In the genomic region with DNA sequence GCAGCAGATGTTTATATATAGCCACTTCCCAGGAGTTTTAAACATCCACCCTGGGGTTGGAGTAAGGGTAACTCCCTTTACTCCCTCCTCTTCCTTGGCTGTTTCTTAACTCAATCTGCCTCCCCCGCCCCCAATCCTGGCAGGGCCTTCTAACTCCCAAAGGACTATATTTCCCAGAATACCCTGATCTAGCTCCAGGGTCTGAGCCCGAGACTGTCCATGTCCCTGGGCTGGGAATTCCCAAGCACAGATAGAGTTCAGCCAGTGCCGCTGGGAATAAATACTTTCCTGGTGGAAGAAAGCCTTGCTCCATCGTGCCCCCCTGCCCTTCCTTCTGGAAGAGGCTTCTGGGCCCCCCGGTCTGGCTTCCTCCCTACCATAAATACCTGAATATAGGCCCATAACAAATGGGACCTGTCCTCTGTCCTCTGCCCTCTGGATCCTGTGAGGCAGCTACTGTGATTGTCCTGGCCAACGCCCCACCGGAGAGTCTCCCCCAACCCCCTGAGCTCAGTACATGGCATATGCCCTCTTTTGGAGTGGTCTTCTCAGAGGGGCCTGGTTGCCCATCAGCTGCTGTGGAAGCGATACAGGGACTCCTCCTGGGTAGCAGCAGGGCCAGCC, we compare ENCODE assay signal across 10 cellular contexts. TPM values are rescaled to one million over a fixed set of nuclear protein-coding genes. Genes with fewer than 3 reads are reported as not detected.
A peak's percentile ranks its signal among the peaks of the same experiment; 100 is the strongest.
DNase-seq lines count a peak whose midpoint lies in the region; ATAC-seq and TF ChIP-seq lines count a peak whose summit lies in the region.
"Had no signal": no experiment of that assay in that cellular context is flagged by ENCODE, and none has a peak within 500 bp of the region (broad histone marks: within the 10 kb centered on the region; RNA-seq: fewer than 3 reads in every experiment).

No MANE protein-coding gene starts in this region.

- H3K4me1 ChIP-seq in liver (ENCODE audit: control insufficient read depth in 4 of 4, insufficient read depth in 4 of 4, low read length in 3 of 4) = peaks cover 6 to 21% (median 17%) of the 10 kb centered on the region in 4 donors

- no peaks in the 10 kb centered on the region for H3K9me3 ChIP-seq in liver (ENCODE audit: control insufficient read depth in 4 of 4, low read length in 3 of 4)

- TF ChIP-seq CTCF in choroid plexus epithelial cell (conservative IDR thresholded peaks at IDR 0.05; ENCODE audit: low read depth, low read length) (no peak), liver (IDR thresholded peaks at IDR 0.05; ENCODE audit: low read depth, low read length, missing input control) (no peak)

- H3K9ac ChIP-seq in liver (ENCODE audit: low read depth in 1 of 2, low read length in 2 of 2) = no peak overlapping the region

- H3K27me3 ChIP-seq in liver (ENCODE audit: control insufficient read depth in 4 of 4, insufficient read depth in 4 of 4, low read length in 3 of 4) = no peaks in the 10 kb centered on the region

- WGBS in liver = 71% methylated on average over 8 of the region's 8 CpGs

- H3K27ac ChIP-seq in liver (ENCODE audit: low read depth in 1 of 2, low read length in 2 of 2) (peak overlapping the region in 1 of 2 donors; percentile 41), skin epidermis (peak overlapping the region in 11 of 21 experiments; percentile 24 to 100 (median 66))

- H3K4me3 ChIP-seq in choroid plexus epithelial cell (ENCODE audit: low read depth, low read length) (no peak overlapping the region), liver (ENCODE audit: low read depth in 1 of 3, low read length in 3 of 3) (no peak overlapping the region), skin epidermis (no peak overlapping the region)

- no peak for ATAC-seq in GM19452 (IDR thresholded peaks at IDR 0.05; ENCODE audit: unreplicated experiment)
- no peak for ATAC-seq in esophagus mucosa
- ATAC-seq in GM19023 (IDR thresholded peaks at IDR 0.05; ENCODE audit: unreplicated experiment) = no peak

- TF ChIP-seq RAD21 in liver (IDR thresholded peaks at IDR 0.05) = no peak

- H3K36me3 ChIP-seq in liver (ENCODE audit: control insufficient read depth in 4 of 4, insufficient read depth in 3 of 4, low read depth in 1 of 4, low read length in 3 of 4) = no peaks in the 10 kb centered on the region

- DNase-seq in GM03348 (ENCODE audit: low spot score) (peak; percentile 76), choroid plexus epithelial cell (ENCODE audit: low read depth) (peak; percentile 51)
- DNase-seq in stimulated activated naive CD4-positive, alpha-beta T cell (lab: John Stamatoyannopoulos, UW) = no peak
- DNase-seq: CD4-positive, alpha-beta T cell; NCI-H2081 treated with DMSO at 0.1 percent for 48 hours had no signal

TF ChIP-seq in liver, 16 proteins besides CTCF, POLR2A, EP300 and RAD21:
- TF ChIP-seq FOXA2 (IDR thresholded peaks at IDR 0.05) (no peak), FOXA1 (IDR thresholded peaks at IDR 0.05) (no peak), YY1 (IDR thresholded peaks at IDR 0.05) (no peak), SP1 (IDR thresholded peaks at IDR 0.05) (peak; percentile 42), EGR1 (IDR thresholded peaks at IDR 0.05; ENCODE audit: low read depth in 2 of 2) (no peak), HNF4A (conservative IDR thresholded peaks at IDR 0.05) (no peak), NR2F2 (IDR thresholded peaks at IDR 0.05) (peak; percentile 79), JUND (IDR thresholded peaks at IDR 0.05) (no peak), RXRA (IDR thresholded peaks at IDR 0.05) (peak in 1 of 2 donors; percentile 13), GABPA (IDR thresholded peaks at IDR 0.05 in 1 of 2, conservative IDR thresholded peaks at IDR 0.05 in 1 of 2) (no peak), HNF4G (IDR thresholded peaks at IDR 0.05) (no peak), TAF1 (conservative IDR thresholded peaks at IDR 0.05) (no peak)
- TF ChIP-seq, protein P1, sequence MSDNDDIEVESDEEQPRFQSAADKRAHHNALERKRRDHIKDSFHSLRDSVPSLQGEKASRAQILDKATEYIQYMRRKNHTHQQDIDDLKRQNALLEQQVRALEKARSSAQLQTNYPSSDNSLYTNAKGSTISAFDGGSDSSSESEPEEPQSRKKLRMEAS (IDR thresholded peaks at IDR 0.05) = no peak
- TF ChIP-seq, protein P2, sequence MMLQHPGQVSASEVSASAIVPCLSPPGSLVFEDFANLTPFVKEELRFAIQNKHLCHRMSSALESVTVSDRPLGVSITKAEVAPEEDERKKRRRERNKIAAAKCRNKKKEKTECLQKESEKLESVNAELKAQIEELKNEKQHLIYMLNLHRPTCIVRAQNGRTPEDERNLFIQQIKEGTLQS (IDR thresholded peaks at IDR 0.05) = no peak
- TF ChIP-seq, protein P3, sequence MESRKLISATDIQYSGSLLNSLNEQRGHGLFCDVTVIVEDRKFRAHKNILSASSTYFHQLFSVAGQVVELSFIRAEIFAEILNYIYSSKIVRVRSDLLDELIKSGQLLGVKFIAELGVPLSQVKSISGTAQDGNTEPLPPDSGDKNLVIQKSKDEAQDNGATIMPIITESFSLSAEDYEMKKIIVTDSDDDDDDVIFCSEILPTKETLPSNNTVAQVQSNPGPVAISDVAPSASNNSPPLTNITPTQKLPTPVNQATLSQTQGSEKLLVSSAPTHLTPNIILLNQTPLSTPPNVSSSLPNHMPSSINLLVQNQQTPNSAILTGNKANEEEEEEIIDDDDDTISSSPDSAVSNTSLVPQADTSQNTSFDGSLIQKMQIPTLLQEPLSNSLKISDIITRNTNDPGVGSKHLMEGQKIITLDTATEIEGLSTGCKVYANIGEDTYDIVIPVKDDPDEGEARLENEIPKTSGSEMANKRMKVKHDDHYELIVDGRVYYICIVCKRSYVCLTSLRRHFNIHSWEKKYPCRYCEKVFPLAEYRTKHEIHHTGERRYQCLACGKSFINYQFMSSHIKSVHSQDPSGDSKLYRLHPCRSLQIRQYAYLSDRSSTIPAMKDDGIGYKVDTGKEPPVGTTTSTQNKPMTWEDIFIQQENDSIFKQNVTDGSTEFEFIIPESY (IDR thresholded peaks at IDR 0.05) = no peak
- TF ChIP-seq, protein P4, sequence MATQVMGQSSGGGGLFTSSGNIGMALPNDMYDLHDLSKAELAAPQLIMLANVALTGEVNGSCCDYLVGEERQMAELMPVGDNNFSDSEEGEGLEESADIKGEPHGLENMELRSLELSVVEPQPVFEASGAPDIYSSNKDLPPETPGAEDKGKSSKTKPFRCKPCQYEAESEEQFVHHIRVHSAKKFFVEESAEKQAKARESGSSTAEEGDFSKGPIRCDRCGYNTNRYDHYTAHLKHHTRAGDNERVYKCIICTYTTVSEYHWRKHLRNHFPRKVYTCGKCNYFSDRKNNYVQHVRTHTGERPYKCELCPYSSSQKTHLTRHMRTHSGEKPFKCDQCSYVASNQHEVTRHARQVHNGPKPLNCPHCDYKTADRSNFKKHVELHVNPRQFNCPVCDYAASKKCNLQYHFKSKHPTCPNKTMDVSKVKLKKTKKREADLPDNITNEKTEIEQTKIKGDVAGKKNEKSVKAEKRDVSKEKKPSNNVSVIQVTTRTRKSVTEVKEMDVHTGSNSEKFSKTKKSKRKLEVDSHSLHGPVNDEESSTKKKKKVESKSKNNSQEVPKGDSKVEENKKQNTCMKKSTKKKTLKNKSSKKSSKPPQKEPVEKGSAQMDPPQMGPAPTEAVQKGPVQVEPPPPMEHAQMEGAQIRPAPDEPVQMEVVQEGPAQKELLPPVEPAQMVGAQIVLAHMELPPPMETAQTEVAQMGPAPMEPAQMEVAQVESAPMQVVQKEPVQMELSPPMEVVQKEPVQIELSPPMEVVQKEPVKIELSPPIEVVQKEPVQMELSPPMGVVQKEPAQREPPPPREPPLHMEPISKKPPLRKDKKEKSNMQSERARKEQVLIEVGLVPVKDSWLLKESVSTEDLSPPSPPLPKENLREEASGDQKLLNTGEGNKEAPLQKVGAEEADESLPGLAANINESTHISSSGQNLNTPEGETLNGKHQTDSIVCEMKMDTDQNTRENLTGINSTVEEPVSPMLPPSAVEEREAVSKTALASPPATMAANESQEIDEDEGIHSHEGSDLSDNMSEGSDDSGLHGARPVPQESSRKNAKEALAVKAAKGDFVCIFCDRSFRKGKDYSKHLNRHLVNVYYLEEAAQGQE (IDR thresholded peaks at IDR 0.05) = peak; percentile 92

RNA-seq across cellular contexts. Expression of a gene that starts 10.2 kb away (rescaled TPM):
- total RNA-seq in liver = 1 to 10 TPM; 3.2 to 3.9 TPM
- 1 to 10 TPM in 1 of 2 donors, under 1 TPM in 1; 0.76 to 1.9 TPM for polyA plus RNA-seq in liver
- total RNA-seq in esophagus mucosa = 4.2 TPM

Comparison
In these comparisons a context has a peak if more than half of its experiments do, and no peak if none do; other contexts are left out.
1. DNase-seq: peak in GM03348 (single experiment) and choroid plexus epithelial cell (single experiment); none in stimulated activated naive CD4-positive, alpha-beta T cell (0 of 6).